In genomic region chr3:197599089-197599765, GRCh38 we compare ENCODE assay signal across 8 cellular contexts.
A peak's percentile ranks its signal among the peaks of the same experiment; 100 is the strongest.
DNase-seq lines count a peak whose midpoint lies in the region; ATAC-seq lines count a peak whose summit lies in the region.

No MANE protein-coding gene starts in this region.

- H3K27ac ChIP-seq in effector memory CD4-positive, alpha-beta T cell (ENCODE audit: insufficient read depth, low read length, poor library complexity, severe bottlenecking): no peak overlapping the region

- no peaks in the 10 kb centered on the region for H3K27me3 ChIP-seq in effector memory CD4-positive, alpha-beta T cell (replicated peaks; ENCODE audit: control insufficient read depth, insufficient read depth, low read length, poor library complexity, severe bottlenecking)

- H3K36me3 ChIP-seq in effector memory CD4-positive, alpha-beta T cell (ENCODE audit: control insufficient read depth, insufficient read depth, low read length): no peaks in the 10 kb centered on the region

- ATAC-seq in GM18873 (IDR thresholded peaks at IDR 0.05; ENCODE audit: low FRiP score, unreplicated experiment) (peak; percentile 82), HG03460 (IDR thresholded peaks at IDR 0.05; ENCODE audit: unreplicated experiment) (peak; percentile 90)

- H3K4me3 ChIP-seq in effector memory CD4-positive, alpha-beta T cell (ENCODE audit: insufficient read depth, low read depth, low read length, poor library complexity, severe bottlenecking): no peak overlapping the region

- H3K4me1 ChIP-seq in effector memory CD4-positive, alpha-beta T cell (ENCODE audit: control insufficient read depth, insufficient read depth, low read length, poor library complexity, severe bottlenecking): peaks cover 6% of the 10 kb centered on the region

- DNase-seq in activated CD4-positive, alpha-beta T cell treated with anti-CD3 and anti-CD28 coated beads, Interleukin-2, amount 50 U/mL, for 1 hour: peak; percentile 74
- DNase-seq in effector memory CD4-positive, alpha-beta T cell: peak; percentile 58 to 65 (median 60)
- peak; percentile 27 for DNase-seq in middle frontal gyrus (ENCODE audit: extremely low spot score, low spot score)
- DNase-seq in stimulated activated CD8-positive, alpha-beta memory T cell treated with anti-CD3 and anti-CD28 coated beads, Interleukin-4, amount 100 ng/mL, for 1 hour (ENCODE audit: low read depth in 2 of 2, low spot score in 1 of 2): peak; percentile 49 to 57
- no peak for DNase-seq in NCI-H345 (lab: John Stamatoyannopoulos, UW)
- DNase-seq in NCI-H187 treated with DMSO at 0.1 percent for 48 hours (lab: John Stamatoyannopoulos, UW): no peak

- no peaks in the 10 kb centered on the region for H3K9me3 ChIP-seq in effector memory CD4-positive, alpha-beta T cell (ENCODE audit: control insufficient read depth, low read length)

Comparison
In these comparisons a context has a peak if more than half of its experiments do, and no peak if none do; other contexts are left out.
1. DNase-seq: peak in activated CD4-positive, alpha-beta T cell treated with anti-CD3 and anti-CD28 coated beads, Interleukin-2, amount 50 U/mL, for 1 hour (single experiment), effector memory CD4-positive, alpha-beta T cell (3 of 3), middle frontal gyrus (single experiment) and stimulated activated CD8-positive, alpha-beta memory T cell treated with anti-CD3 and anti-CD28 coated beads, Interleukin-4, amount 100 ng/mL, for 1 hour (2 of 2); none in NCI-H345 (single experiment) and NCI-H187 treated with DMSO at 0.1 percent for 48 hours (single experiment).